Comparison of ENCODE assay signal across 1 cellular context in genomic region chr5:1103505-1104326, GRCh38.
TF ChIP-seq lines count a peak whose summit lies in the region.

No MANE protein-coding gene starts in this region.

TF ChIP-seq in K562, 482 proteins besides CTCF, POLR2A, EP300 and RAD21 (continued from another document):
- TF ChIP-seq HINFP (tag; conservative IDR thresholded peaks at IDR 0.05; ENCODE audit: low read depth): no peak
- no peak for TF ChIP-seq ZNF785 (CRISPR knock-in tag; IDR thresholded peaks at IDR 0.05)
- no peak for TF ChIP-seq ZKSCAN8 (CRISPR knock-in tag; IDR thresholded peaks at IDR 0.05)
- no peak for TF ChIP-seq ARID3B (CRISPR knock-in tag; IDR thresholded peaks at IDR 0.05; ENCODE audit: borderline replicate concordance)
- 0 out of 4 replicates have a peak, but pooled peaks have one; percentile 28 to 45 for TF ChIP-seq NRF1 (conservative IDR thresholded peaks at IDR 0.05 in 1 of 2, IDR thresholded peaks at IDR 0.05 in 1 of 2)
- TF ChIP-seq ZNF217 (CRISPR knock-in tag; IDR thresholded peaks at IDR 0.05): no peak
- TF ChIP-seq ZNF668 (CRISPR knock-in tag; IDR thresholded peaks at IDR 0.05): no peak
- no peak for TF ChIP-seq ZNF134 (CRISPR knock-in tag; conservative IDR thresholded peaks at IDR 0.05)
- TF ChIP-seq ETV1 (tag; conservative IDR thresholded peaks at IDR 0.05; ENCODE audit: low read depth): no peak
- no peak for TF ChIP-seq MIER1 (IDR thresholded peaks at IDR 0.05; ENCODE audit: low read depth)
- TF ChIP-seq CBX8 (IDR thresholded peaks at IDR 0.05; ENCODE audit: borderline replicate concordance, extremely low read depth, low read depth, low read length, poor library complexity, severe bottlenecking): no peak
- TF ChIP-seq, protein P1, sequence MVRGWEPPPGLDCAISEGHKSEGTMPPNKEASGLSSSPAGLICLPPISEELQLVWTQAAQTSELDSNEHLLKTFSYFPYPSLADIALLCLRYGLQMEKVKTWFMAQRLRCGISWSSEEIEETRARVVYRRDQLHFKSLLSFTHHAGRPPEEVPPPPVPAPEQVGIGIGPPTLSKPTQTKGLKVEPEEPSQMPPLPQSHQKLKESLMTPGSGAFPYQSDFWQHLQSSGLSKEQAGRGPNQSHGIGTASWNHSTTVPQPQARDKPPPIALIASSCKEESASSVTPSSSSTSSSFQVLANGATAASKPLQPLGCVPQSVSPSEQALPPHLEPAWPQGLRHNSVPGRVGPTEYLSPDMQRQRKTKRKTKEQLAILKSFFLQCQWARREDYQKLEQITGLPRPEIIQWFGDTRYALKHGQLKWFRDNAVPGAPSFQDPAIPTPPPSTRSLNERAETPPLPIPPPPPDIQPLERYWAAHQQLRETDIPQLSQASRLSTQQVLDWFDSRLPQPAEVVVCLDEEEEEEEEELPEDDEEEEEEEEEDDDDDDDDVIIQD (CRISPR knock-in tag; IDR thresholded peaks at IDR 0.05): no peak
- TF ChIP-seq, protein P2, sequence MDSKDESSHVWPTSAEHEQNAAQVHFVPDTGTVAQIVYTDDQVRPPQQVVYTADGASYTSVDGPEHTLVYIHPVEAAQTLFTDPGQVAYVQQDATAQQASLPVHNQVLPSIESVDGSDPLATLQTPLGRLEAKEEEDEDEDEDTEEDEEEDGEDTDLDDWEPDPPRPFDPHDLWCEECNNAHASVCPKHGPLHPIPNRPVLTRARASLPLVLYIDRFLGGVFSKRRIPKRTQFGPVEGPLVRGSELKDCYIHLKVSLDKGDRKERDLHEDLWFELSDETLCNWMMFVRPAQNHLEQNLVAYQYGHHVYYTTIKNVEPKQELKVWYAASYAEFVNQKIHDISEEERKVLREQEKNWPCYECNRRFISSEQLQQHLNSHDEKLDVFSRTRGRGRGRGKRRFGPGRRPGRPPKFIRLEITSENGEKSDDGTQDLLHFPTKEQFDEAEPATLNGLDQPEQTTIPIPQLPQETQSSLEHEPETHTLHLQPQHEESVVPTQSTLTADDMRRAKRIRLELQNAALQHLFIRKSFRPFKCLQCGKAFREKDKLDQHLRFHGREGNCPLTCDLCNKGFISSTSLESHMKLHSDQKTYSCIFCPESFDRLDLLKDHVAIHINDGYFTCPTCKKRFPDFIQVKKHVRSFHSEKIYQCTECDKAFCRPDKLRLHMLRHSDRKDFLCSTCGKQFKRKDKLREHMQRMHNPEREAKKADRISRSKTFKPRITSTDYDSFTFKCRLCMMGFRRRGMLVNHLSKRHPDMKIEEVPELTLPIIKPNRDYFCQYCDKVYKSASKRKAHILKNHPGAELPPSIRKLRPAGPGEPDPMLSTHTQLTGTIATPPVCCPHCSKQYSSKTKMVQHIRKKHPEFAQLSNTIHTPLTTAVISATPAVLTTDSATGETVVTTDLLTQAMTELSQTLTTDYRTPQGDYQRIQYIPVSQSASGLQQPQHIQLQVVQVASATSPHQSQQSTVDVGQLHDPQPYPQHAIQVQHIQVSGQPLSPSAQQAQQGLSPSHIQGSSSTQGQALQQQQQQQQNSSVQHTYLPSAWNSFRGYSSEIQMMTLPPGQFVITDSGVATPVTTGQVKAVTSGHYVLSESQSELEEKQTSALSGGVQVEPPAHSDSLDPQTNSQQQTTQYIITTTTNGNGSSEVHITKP (IDR thresholded peaks at IDR 0.05; ENCODE audit: partially characterized antibody): no peak
- no peak for TF ChIP-seq SMAD2 (IDR thresholded peaks at IDR 0.05; ENCODE audit: low read depth, low read length)
- TF ChIP-seq RBM17 (IDR thresholded peaks at IDR 0.05; ENCODE audit: borderline replicate concordance, low read depth, low read length): no peak
- no peak for TF ChIP-seq ZNF717 (CRISPR knock-in tag; IDR thresholded peaks at IDR 0.05)
- TF ChIP-seq SRSF3 (IDR thresholded peaks at IDR 0.05; ENCODE audit: insufficient read depth, low read length): no peak
- TF ChIP-seq ZNF239 (CRISPR knock-in tag; IDR thresholded peaks at IDR 0.05): no peak
- TF ChIP-seq CBFA2T3 (IDR thresholded peaks at IDR 0.05): no peak
- no peak for TF ChIP-seq NCOA6 (IDR thresholded peaks at IDR 0.05)
- TF ChIP-seq HLTF (IDR thresholded peaks at IDR 0.05): no peak
- TF ChIP-seq MEIS2 (IDR thresholded peaks at IDR 0.05; ENCODE audit: partially characterized antibody): no peak
TF ChIP-seq in K562: peak in this region for 26.
